20 cellular contexts compared by ENCODE assay signal in genomic region chr12:69886715-69887114, GRCh38.
"Had no signal": no experiment of that assay in that cellular context is flagged by ENCODE, and none has a peak within 500 bp of the region (broad histone marks: within the 10 kb centered on the region; RNA-seq: fewer than 3 reads in every experiment).

No MANE protein-coding gene starts in this region.

- H3K27me3 ChIP-seq: esophagus squamous epithelium, gastrocnemius medialis, right atrium auricular region, tibial artery had no signal

- H3K36me3 ChIP-seq: esophagus squamous epithelium, gastrocnemius medialis, right atrium auricular region, tibial artery had no signal

- ATAC-seq: activated CD4-positive, alpha-beta T cell treated with anti-CD3 and anti-CD28 coated beads for 36 hours; gastrocnemius medialis; psoas muscle had no signal

- H3K4me1 ChIP-seq: esophagus squamous epithelium, gastrocnemius medialis, psoas muscle had no signal

- H3K27me3 Mint-ChIP-seq: activated B cell treated with CpG ODN at 0.5 μM for 24 hours had no signal

- H3K36me3 Mint-ChIP-seq: natural killer cell treated with Interleukin-12 subunit alpha and Interleukin-12 subunit beta and Interleukin-15 and Interleukin-18, amount 100 ng/mL, for 72 hours had no signal

- DNase-seq: activated B cell treated with CpG ODN at 0.5 μM for 24 hours; activated CD4-positive, alpha-beta T cell treated with anti-CD3 and anti-CD28 coated beads for 36 hours; activated CD4-positive, alpha-beta T cell treated with anti-CD3 and anti-CD28 coated beads, Interleukin-2, amount 50 U/mL, for 4 hours; activated effector memory CD4-positive, alpha-beta T cell treated with Interleukin-2 at 50 U/mL for 16 hours; activated naive CD4-positive, alpha-beta T cell treated with anti-CD3 and anti-CD28 coated beads for 36 hours; activated T-cell treated with anti-CD3 and anti-CD28 coated beads, Interleukin-2, amount 50 U/mL, for 48 hours; endodermal cell; esophagus squamous epithelium; gastrocnemius medialis; hippocampal formation; left ventricle myocardium superior; psoas muscle; stimulated activated CD4-positive, alpha-beta T cell treated with anti-CD3 and anti-CD28 coated beads, Interleukin-12 subunit alpha, Interleukin-12 subunit beta, amount 100 ng/mL, for 4 hours; stimulated activated CD4-positive, alpha-beta T cell treated with anti-CD3 and anti-CD28 coated beads, Interleukin-4, amount 100 ng/mL, for 4 hours; T1000; tibial artery had no signal

- H3K9me3 Mint-ChIP-seq: activated B cell treated with CpG ODN at 0.5 μM for 24 hours; activated naive CD4-positive, alpha-beta T cell treated with anti-CD3 and anti-CD28 coated beads for 36 hours; endodermal cell; natural killer cell treated with Interleukin-12 subunit alpha and Interleukin-12 subunit beta and Interleukin-15 and Interleukin-18, amount 100 ng/mL, for 72 hours; stimulated activated naive CD8-positive, alpha-beta T cell treated with anti-CD3 and anti-CD28 coated beads, Interleukin-15, Interleukin-2, amounts not matched to agents 100 ng/mL and 50 ng/mL, for 24 hours had no signal

- H3K4me3 ChIP-seq: coronary artery, esophagus squamous epithelium, gastrocnemius medialis, psoas muscle, right atrium auricular region, tibial artery had no signal

- H3K4me3 Mint-ChIP-seq: activated B cell treated with CpG ODN at 0.5 μM for 24 hours; activated CD4-positive, alpha-beta T cell treated with anti-CD3 and anti-CD28 coated beads for 36 hours; activated naive CD4-positive, alpha-beta T cell treated with anti-CD3 and anti-CD28 coated beads for 36 hours; endodermal cell; natural killer cell treated with Interleukin-12 subunit alpha and Interleukin-12 subunit beta and Interleukin-15 and Interleukin-18, amount 100 ng/mL, for 72 hours; stimulated activated naive CD8-positive, alpha-beta T cell treated with anti-CD3 and anti-CD28 coated beads, Interleukin-15, Interleukin-2, amounts not matched to agents 100 ng/mL and 50 ng/mL, for 24 hours had no signal

- H3K27ac Mint-ChIP-seq: activated B cell treated with CpG ODN at 0.5 μM for 24 hours; activated CD4-positive, alpha-beta T cell treated with anti-CD3 and anti-CD28 coated beads for 36 hours; activated naive CD4-positive, alpha-beta T cell treated with anti-CD3 and anti-CD28 coated beads for 36 hours; endodermal cell; natural killer cell treated with Interleukin-12 subunit alpha and Interleukin-12 subunit beta and Interleukin-15 and Interleukin-18, amount 100 ng/mL, for 72 hours; stimulated activated naive CD8-positive, alpha-beta T cell treated with anti-CD3 and anti-CD28 coated beads, Interleukin-15, Interleukin-2, amounts not matched to agents 100 ng/mL and 50 ng/mL, for 24 hours had no signal

- H3K27ac ChIP-seq: coronary artery, esophagus squamous epithelium, gastrocnemius medialis, psoas muscle, right atrium auricular region, tibial artery had no signal

- H3K9me3 ChIP-seq: esophagus squamous epithelium, gastrocnemius medialis, psoas muscle, right atrium auricular region, tibial artery had no signal

- H3K4me1 Mint-ChIP-seq: activated B cell treated with CpG ODN at 0.5 μM for 24 hours; activated CD4-positive, alpha-beta T cell treated with anti-CD3 and anti-CD28 coated beads for 36 hours; endodermal cell had no signal
